Comparison of ENCODE assay signal across 7 cellular contexts in the genomic region with DNA sequence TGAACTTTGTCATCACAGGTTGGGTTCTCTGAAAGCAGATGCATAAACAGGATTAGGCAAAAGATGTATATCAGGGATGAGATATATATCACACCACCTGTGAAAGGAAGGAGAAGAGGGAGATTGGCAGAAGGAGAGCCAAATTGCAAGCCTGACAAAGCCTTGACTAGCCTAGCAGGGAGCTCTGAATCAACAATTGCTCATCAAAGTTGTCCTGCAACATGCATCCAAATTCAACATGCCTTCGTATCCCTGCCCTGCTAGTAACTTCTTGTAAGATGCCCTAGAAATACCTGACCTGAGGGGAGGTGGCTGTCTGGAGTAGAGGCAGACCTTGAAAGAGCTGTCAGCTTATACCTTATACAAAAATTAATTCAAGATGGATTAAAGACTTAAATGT.
"Had no signal": no experiment of that assay in that cellular context is flagged by ENCODE, and none has a peak within 500 bp of the region (broad histone marks: within the 10 kb centered on the region; RNA-seq: fewer than 3 reads in every experiment).

No MANE protein-coding gene starts in this region.

- FAIRE-seq: HepG2, HTR-8/SVneo, K562 had no signal

- H3K27ac ChIP-seq: HL-60 had no signal

- ATAC-seq: HepG2, K562 had no signal

- H3K27me3 Mint-ChIP-seq: IgD-negative memory B cell had no signal

- H3K4me3 Mint-ChIP-seq: IgD-negative memory B cell had no signal

- DNase-seq: IMR-90, KBM-7 had no signal

- H3K4me1 Mint-ChIP-seq: IgD-negative memory B cell had no signal

- H3K27ac Mint-ChIP-seq: IgD-negative memory B cell had no signal

- H3K4me3 ChIP-seq: K562 had no signal

- H3K36me3 Mint-ChIP-seq: IgD-negative memory B cell had no signal
